ENCODE assay signal across 1 cellular context in the genomic region with DNA sequence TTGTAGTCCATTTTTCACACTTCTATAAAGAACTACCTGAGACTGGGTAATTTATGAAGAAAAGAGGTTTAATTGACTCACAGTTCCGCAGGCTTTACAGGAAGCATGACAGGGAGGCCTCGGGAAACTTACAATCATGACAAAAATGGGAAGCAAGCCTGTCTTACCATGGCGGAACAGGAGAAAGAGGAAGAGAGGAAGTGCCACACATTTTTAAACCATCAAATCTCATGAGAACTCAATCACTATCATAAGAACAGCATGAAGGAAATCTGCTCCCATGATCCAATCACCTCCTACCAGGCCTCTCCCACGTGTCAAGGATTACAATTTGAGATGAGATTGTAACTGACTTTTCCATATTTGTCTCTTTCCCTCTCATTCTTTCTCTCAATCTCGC.
TF ChIP-seq lines count a peak whose summit lies in the region.

No MANE protein-coding gene starts in this region.

TF ChIP-seq in H1, 55 proteins besides CTCF, POLR2A, EP300 and RAD21:
- TF ChIP-seq GTF2F1 (IDR thresholded peaks at IDR 0.05; ENCODE audit: borderline replicate concordance, low read depth, low read length) (no peak), CHD1 (IDR thresholded peaks at IDR 0.05; ENCODE audit: low read depth, low read length) (no peak), YY1 (IDR thresholded peaks at IDR 0.05; ENCODE audit: low read depth, low read length) (no peak), CHD7 (IDR thresholded peaks at IDR 0.05; ENCODE audit: insufficient replicate concordance, low read length) (no peak), KDM4A (IDR thresholded peaks at IDR 0.05; ENCODE audit: low read depth, low read length, severe bottlenecking) (no peak), CEBPB (IDR thresholded peaks at IDR 0.05; ENCODE audit: low read depth, low read length) (no peak), NRF1 (IDR thresholded peaks at IDR 0.05; ENCODE audit: low read depth, low read length) (no peak), TAF1 (IDR thresholded peaks at IDR 0.05; ENCODE audit: low read depth, low read length) (no peak), EZH2 (IDR thresholded peaks at IDR 0.05; ENCODE audit: low read depth, low read length, severe bottlenecking) (no peak), ZNF274 (IDR thresholded peaks at IDR 0.05; ENCODE audit: borderline replicate concordance, extremely low read depth, low read length) (no peak), SRF (IDR thresholded peaks at IDR 0.05; ENCODE audit: low read depth, low read length) (no peak), TBP (IDR thresholded peaks at IDR 0.05; ENCODE audit: low read depth, low read length) (no peak), TAF7 (optimal IDR thresholded peaks at IDR 0.05; ENCODE audit: borderline replicate concordance, low read depth, low read length) (no peak), NANOG (IDR thresholded peaks at IDR 0.05; ENCODE audit: insufficient read depth, low read depth, low read length, poor library complexity, severe bottlenecking) (no peak), TEAD4 (IDR thresholded peaks at IDR 0.05; ENCODE audit: low read depth, low read length) (no peak), FOSL1 (IDR thresholded peaks at IDR 0.05; ENCODE audit: insufficient read depth, low read depth, low read length) (no peak), BRCA1 (IDR thresholded peaks at IDR 0.05; ENCODE audit: low read depth, low read length) (no peak), TCF12 (IDR thresholded peaks at IDR 0.05; ENCODE audit: low read depth, low read length) (no peak), SAP30 (IDR thresholded peaks at IDR 0.05; ENCODE audit: insufficient read depth, insufficient replicate concordance, low read length) (no peak)
- TF ChIP-seq, protein P1, sequence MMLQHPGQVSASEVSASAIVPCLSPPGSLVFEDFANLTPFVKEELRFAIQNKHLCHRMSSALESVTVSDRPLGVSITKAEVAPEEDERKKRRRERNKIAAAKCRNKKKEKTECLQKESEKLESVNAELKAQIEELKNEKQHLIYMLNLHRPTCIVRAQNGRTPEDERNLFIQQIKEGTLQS (IDR thresholded peaks at IDR 0.05; ENCODE audit: insufficient read depth, low read depth, low read length): no peak
TF ChIP-seq in H1: peak in this region for 0.
